ENCODE assay signal across 15 cellular contexts in genomic region chr6:132867055-132867454, GRCh38.
"Had no signal": no experiment of that assay in that cellular context is flagged by ENCODE, and none has a peak within 500 bp of the region (broad histone marks: within the 10 kb centered on the region; RNA-seq: fewer than 3 reads in every experiment).

No MANE protein-coding gene starts in this region.

- H3K36me3 ChIP-seq: ascending aorta, lower lobe of right lung, SJSA1 had no signal

- H3K4me3 Mint-ChIP-seq: activated T-helper 17 cell treated with anti-CD3 and anti-CD28 coated beads, Interleukin-2, amount 50 U/mL, for 72 hours; immature natural killer cell; neural crest cell; stimulated activated naive B cell treated with anti-CD40 and anti-IgM and Interleukin-4, amounts not matched to agents 10 μg/mL and 1 μg/mL and 100 μg/mL, for 72 hours had no signal

- H3K4me3 ChIP-seq: ascending aorta, lower lobe of right lung, SJSA1 had no signal

- H3K27ac ChIP-seq: ascending aorta, lower lobe of right lung, SJSA1 had no signal

- H3K27me3 ChIP-seq: ascending aorta, SJSA1 had no signal

- DNase-seq: activated naive CD4-positive, alpha-beta T cell treated with Interleukin-2 at 50 U/mL for 16 hours; erythroblast; glutamatergic neuron; immature natural killer cell; left cardiac atrium; lower lobe of right lung; midbrain; stimulated activated CD4-positive, alpha-beta T cell treated with anti-CD3 and anti-CD28 coated beads, Interleukin-2, amount 100 ng/mL, for 48 hours; stimulated activated naive B cell treated with anti-CD40 and anti-IgM and Interleukin-4, amounts not matched to agents 10 μg/mL and 1 μg/mL and 100 μg/mL, for 72 hours; trophoblast cell had no signal

- ATAC-seq: activated CD4-positive, CD25-positive, alpha-beta regulatory T cell treated with anti-CD3 and anti-CD28 coated beads, Interleukin-2, amount 50 U/mL, for 24 hours; activated T-helper 17 cell treated with anti-CD3 and anti-CD28 coated beads, Interleukin-2, amount 50 U/mL, for 72 hours; left cardiac atrium; lower lobe of right lung; stimulated activated naive B cell treated with anti-CD40 and anti-IgM and Interleukin-4, amounts not matched to agents 10 μg/mL and 1 μg/mL and 100 μg/mL, for 72 hours had no signal

- H3K4me1 Mint-ChIP-seq: activated T-helper 17 cell treated with anti-CD3 and anti-CD28 coated beads, Interleukin-2, amount 50 U/mL, for 72 hours; immature natural killer cell; neural crest cell had no signal

- H3K27ac Mint-ChIP-seq: activated T-helper 17 cell treated with anti-CD3 and anti-CD28 coated beads, Interleukin-2, amount 50 U/mL, for 72 hours; immature natural killer cell; stimulated activated naive B cell treated with anti-CD40 and anti-IgM and Interleukin-4, amounts not matched to agents 10 μg/mL and 1 μg/mL and 100 μg/mL, for 72 hours had no signal

- H3K4me1 ChIP-seq: ascending aorta, lower lobe of right lung, SJSA1 had no signal

- H3K9me3 Mint-ChIP-seq: activated T-helper 17 cell treated with anti-CD3 and anti-CD28 coated beads, Interleukin-2, amount 50 U/mL, for 72 hours; neural crest cell; stimulated activated naive B cell treated with anti-CD40 and anti-IgM and Interleukin-4, amounts not matched to agents 10 μg/mL and 1 μg/mL and 100 μg/mL, for 72 hours had no signal

- H3K9me3 ChIP-seq: ascending aorta, lower lobe of right lung, SJSA1 had no signal

- H3K36me3 Mint-ChIP-seq: immature natural killer cell; stimulated activated naive B cell treated with anti-CD40 and anti-IgM and Interleukin-4, amounts not matched to agents 10 μg/mL and 1 μg/mL and 100 μg/mL, for 72 hours had no signal
